ENCODE assay signal across 1 cellular context in the genomic region with DNA sequence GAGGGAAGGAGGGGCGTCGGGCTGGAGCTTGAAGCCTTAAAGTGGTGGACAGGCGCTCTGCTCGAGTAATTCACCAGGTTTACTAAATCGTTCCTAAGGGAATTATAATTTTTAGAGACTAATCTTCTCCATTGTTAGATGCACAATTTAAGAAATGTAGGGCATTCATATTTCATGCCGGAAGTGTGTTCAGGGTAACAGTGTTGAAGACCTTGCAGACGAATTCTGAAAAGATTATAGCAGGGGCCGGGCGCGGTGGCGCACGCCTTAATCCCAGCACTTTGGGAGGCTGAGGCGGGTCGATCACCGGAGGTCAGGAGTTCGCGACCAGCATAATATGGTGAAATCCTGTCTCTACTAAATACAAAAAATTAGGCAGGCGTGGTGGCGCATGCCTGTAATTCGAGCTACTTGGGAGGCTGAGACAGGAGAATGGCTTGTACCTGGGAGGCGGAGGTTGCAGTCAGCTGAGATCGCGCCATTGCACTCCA.
TF ChIP-seq lines count a peak whose summit lies in the region.

No MANE protein-coding gene starts in this region.

TF ChIP-seq in endothelial cell of umbilical vein, 7 proteins besides CTCF, POLR2A, EP300 and RAD21:
- no peak for TF ChIP-seq FOS (IDR thresholded peaks at IDR 0.05; ENCODE audit: borderline replicate concordance, insufficient read depth, low read length)
- no peak for TF ChIP-seq JUN (IDR thresholded peaks at IDR 0.05; ENCODE audit: borderline replicate concordance, insufficient read depth, insufficient read length, low read depth)
TF ChIP-seq in endothelial cell of umbilical vein: peak in this region for 0.
